9 cellular contexts compared by ENCODE assay signal in genomic region chr3:186772886-186773417, GRCh38. TPM values are rescaled to one million over a fixed set of nuclear protein-coding genes. Genes with fewer than 3 reads are reported as not detected.
DNase-seq lines count a peak whose midpoint lies in the region; ATAC-seq, FAIRE-seq and TF ChIP-seq lines count a peak whose summit lies in the region.
"Had no signal": no experiment of that assay in that cellular context is flagged by ENCODE, and none has a peak within 500 bp of the region (broad histone marks: within the 10 kb centered on the region; RNA-seq: fewer than 3 reads in every experiment).

No MANE protein-coding gene starts in this region.

- H3K27me3 ChIP-seq in MM.1S (replicated peaks; ENCODE audit: insufficient read depth, low read length) (no peaks in the 10 kb centered on the region), thymus (ENCODE audit: control insufficient read depth, insufficient read depth) (peaks cover 2% of the 10 kb centered on the region)

- no peaks in the 10 kb centered on the region for H3K79me2 ChIP-seq in MM.1S (ENCODE audit: low read length)

- H3K27ac ChIP-seq in MM.1S (ENCODE audit: low read length) = no peak overlapping the region; the same call in 1 of the 2 replicates
- H3K27ac ChIP-seq in thymus (ENCODE audit: low read depth) = peak overlapping the region; percentile 74

- no peaks in the 10 kb centered on the region for H3K36me3 Mint-ChIP-seq in activated T-cell treated with anti-CD3 and anti-CD28 coated beads, Interleukin-2, amount 50 U/mL, for 4 hours (ENCODE audit: insufficient read depth)

- H3K27me3 Mint-ChIP-seq in activated T-cell treated with anti-CD3 and anti-CD28 coated beads, Interleukin-2, amount 50 U/mL, for 4 hours (ENCODE audit: low read depth) = no peaks in the 10 kb centered on the region

- H3K4me1 Mint-ChIP-seq in activated T-cell treated with anti-CD3 and anti-CD28 coated beads, Interleukin-2, amount 50 U/mL, for 4 hours (ENCODE audit: low read depth) = peaks cover 15% of the 10 kb centered on the region

- H3K36me3 ChIP-seq in MM.1S (replicated peaks; ENCODE audit: insufficient read depth, low read length) (no peaks in the 10 kb centered on the region), thymus (ENCODE audit: control insufficient read depth, insufficient read depth) (no peaks in the 10 kb centered on the region)

- TF ChIP-seq CTCF in MM.1S (IDR thresholded peaks at IDR 0.05; ENCODE audit: low read length) (no peak), fibroblast of the aortic adventitia (IDR thresholded peaks at IDR 0.05; ENCODE audit: insufficient read depth, low read length) (no peak)

- H3F3A ChIP-seq in MM.1S (ENCODE audit: insufficient read depth, low read length) = no peaks in the 10 kb centered on the region

- H3K4me3 Mint-ChIP-seq in activated T-cell treated with anti-CD3 and anti-CD28 coated beads, Interleukin-2, amount 50 U/mL, for 4 hours = peak overlapping the region; percentile 92

- ATAC-seq in GM21526 (IDR thresholded peaks at IDR 0.05; ENCODE audit: low FRiP score, unreplicated experiment) = peak; percentile 89
- ATAC-seq in activated T-cell treated with anti-CD3 and anti-CD28 coated beads, Interleukin-2, amount 50 U/mL, for 4 hours = peak; percentile 91 to 93

- H3K9me3 ChIP-seq in MM.1S (replicated peaks; ENCODE audit: insufficient read depth, low read length) (no peaks in the 10 kb centered on the region), thymus (ENCODE audit: control insufficient read depth) (no peaks in the 10 kb centered on the region)

- no peaks in the 10 kb centered on the region for H3K9me2 ChIP-seq in MM.1S (replicated peaks; ENCODE audit: insufficient read depth, low read length)

- DNase-seq in ELF-1 (ENCODE audit: low read depth, low spot score) (peak; percentile 86), MM.1S (peak; percentile 83), fibroblast of the aortic adventitia (ENCODE audit: low read depth) (no peak), occipital lobe (lab: John Stamatoyannopoulos, UW) (peak; percentile 30), RCC 7860 (ENCODE audit: low spot score) (no peak)
- DNase-seq in activated T-cell treated with anti-CD3 and anti-CD28 coated beads, Interleukin-2, amount 50 U/mL, for 4 hours = peak; percentile 57

- peak overlapping the region; percentile 94 for H2AFZ ChIP-seq in MM.1S (ENCODE audit: low read length)

- WGBS in thymus = 24% methylated on average over 19 of the region's 19 CpGs

- no peaks in the 10 kb centered on the region for H3K4me1 ChIP-seq in MM.1S (ENCODE audit: low read length)
- peaks cover 7% of the 10 kb centered on the region for H3K4me1 ChIP-seq in thymus (ENCODE audit: control insufficient read depth, insufficient read depth, low read length)

- peak overlapping the region; percentile 90 for H3K4me2 ChIP-seq in MM.1S (ENCODE audit: low read depth, low read length)

- H3K9ac ChIP-seq in MM.1S (ENCODE audit: low read length) = peak overlapping the region; percentile 45; the same call in 1 of the 2 replicates

- H3K9me3 Mint-ChIP-seq in activated T-cell treated with anti-CD3 and anti-CD28 coated beads, Interleukin-2, amount 50 U/mL, for 4 hours = peaks cover 3% of the 10 kb centered on the region

- no peak for FAIRE-seq in RCC 7860 (lab: Jason Lieb, UNC)

- H4K20me1 ChIP-seq in MM.1S (ENCODE audit: insufficient read depth, low read length) = no peaks in the 10 kb centered on the region

- H3K4me3 ChIP-seq in MM.1S (ENCODE audit: low read length) (peak overlapping the region; percentile 64), fibroblast of the aortic adventitia (ENCODE audit: low read depth, low read length) (peak overlapping the region; percentile 37), thymus (ENCODE audit: low read length) (peak overlapping the region; percentile 59)

RNA-seq across cellular contexts. Expression of gene EIF4A2, which starts 10.4 kb away (rescaled TPM):
- 100 to 1,000 TPM; 665 to 738 (median 720) TPM for total RNA-seq in activated T-cell treated with anti-CD3 and anti-CD28 coated beads, Interleukin-2, amount 50 U/mL, for 4 hours
- total RNA-seq in fibroblast of the aortic adventitia (ENCODE audit: low replicate concordance) (383 and 640 TPM in 2 replicates), occipital lobe (1,423 TPM)
- polyA plus RNA-seq in thymus = 595 TPM

RNA-seq across cellular contexts. Expression of gene RFC4, which starts 33.3 kb away (rescaled TPM):
- total RNA-seq in activated T-cell treated with anti-CD3 and anti-CD28 coated beads, Interleukin-2, amount 50 U/mL, for 4 hours = 10 to 100 TPM; 91.0 to 92.4 (median 92.2) TPM
- 13.2 and 48.4 TPM in 2 replicates for total RNA-seq in fibroblast of the aortic adventitia (ENCODE audit: low replicate concordance)
- 29.8 TPM for total RNA-seq in occipital lobe
- 28.2 TPM for polyA plus RNA-seq in thymus

RNA-seq across cellular contexts. Expression of gene KNG1, which starts 55.8 kb away (rescaled TPM):
- total RNA-seq in activated T-cell treated with anti-CD3 and anti-CD28 coated beads, Interleukin-2, amount 50 U/mL, for 4 hours = under 1 TPM; 0.13 to 0.35 (median 0.28) TPM
- total RNA-seq in fibroblast of the aortic adventitia (ENCODE audit: low replicate concordance) = not detected in 2 replicates
- total RNA-seq in occipital lobe = not detected
- 0.30 TPM for polyA plus RNA-seq in thymus
- total RNA-seq: T-helper 2 cell treated with Interferon-gamma antibody and Interleukin-4, amounts not matched to agents 100 ng/mL and 5 ng/mL, for 36 hours had no signal

Comparison
In these comparisons a context has a peak if more than half of its experiments do, and no peak if none do; other contexts are left out.
1. DNase-seq: peak in ELF-1 (single experiment), MM.1S (single experiment), activated T-cell treated with anti-CD3 and anti-CD28 coated beads, Interleukin-2, amount 50 U/mL, for 4 hours (single experiment) and occipital lobe (single experiment); none in fibroblast of the aortic adventitia (single experiment) and RCC 7860 (single experiment).
2. Peak in every context shown above with its lines, with median percentiles within 50 percentile points of each other: H3K4me3 ChIP-seq.